In genomic region chr5:165809914-165810313, GRCh38 we compare ENCODE assay signal across 3 cellular contexts.
"Had no signal": no experiment of that assay in that cellular context is flagged by ENCODE, and none has a peak within 500 bp of the region (broad histone marks: within the 10 kb centered on the region; RNA-seq: fewer than 3 reads in every experiment).

No MANE protein-coding gene starts in this region.

- H3K4me3 ChIP-seq: GM12878 had no signal

- ATAC-seq: GM12878 had no signal

- DNase-seq: GDM1, GF-D8 had no signal
